ENCODE assay signal across 8 cellular contexts in the genomic region with DNA sequence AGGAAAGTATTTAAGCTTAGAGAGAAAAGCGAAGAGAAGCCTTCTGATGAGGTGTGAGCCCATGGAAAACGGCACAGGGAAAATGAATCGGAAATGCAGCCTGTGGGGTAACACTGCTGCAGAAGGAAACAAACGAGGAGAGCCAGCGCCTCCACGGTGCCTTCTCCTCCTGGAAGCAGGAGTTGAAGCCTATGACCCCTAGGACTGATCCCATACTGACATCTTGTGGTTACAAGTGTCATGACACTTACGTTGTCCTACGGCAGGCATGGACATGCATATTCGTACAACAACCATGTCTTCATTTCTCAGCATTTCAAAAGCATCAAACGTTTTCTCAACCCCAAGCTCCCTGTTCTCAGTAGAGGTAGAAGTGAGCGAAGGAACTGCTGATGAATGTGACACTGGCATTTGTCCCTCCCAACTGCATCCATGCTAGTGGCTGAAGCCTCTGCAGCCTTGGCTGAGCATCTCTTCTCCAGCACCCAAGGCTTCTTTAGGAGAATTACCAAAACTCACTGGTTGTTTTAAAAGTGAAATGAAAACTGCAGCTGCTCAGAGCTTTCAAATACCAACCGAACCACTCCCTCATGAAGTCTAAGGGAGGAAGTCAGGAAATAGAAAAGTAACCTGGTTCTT.
A peak's percentile ranks its signal among the peaks of the same experiment; 100 is the strongest.
DNase-seq lines count a peak whose midpoint lies in the region; ATAC-seq and TF ChIP-seq lines count a peak whose summit lies in the region.

No MANE protein-coding gene starts in this region.

- peaks cover 8% of the 10 kb centered on the region for H3K4me1 Mint-ChIP-seq in activated CD8-positive, alpha-beta T cell treated with anti-CD3 and anti-CD28 coated beads for 36 hours (ENCODE audit: low read depth)
- H3K4me1 Mint-ChIP-seq in nephron progenitor cell, result peaks cover 33% of the 10 kb centered on the region

- DNase-seq in NCI-H526 (lab: John Stamatoyannopoulos, UW), result peak; percentile 68 to 85
- DNase-seq in activated CD8-positive, alpha-beta T cell treated with anti-CD3 and anti-CD28 coated beads for 36 hours, result peak; percentile 40
- peak; percentile 89 for DNase-seq in fibroblast of pulmonary artery (ENCODE audit: low read depth)
- peak; percentile 62 for DNase-seq in nephron progenitor cell

- peak; percentile 81 for ATAC-seq in GM18868 (IDR thresholded peaks at IDR 0.05; ENCODE audit: unreplicated experiment)
- ATAC-seq in HG03439 (IDR thresholded peaks at IDR 0.05; ENCODE audit: unreplicated experiment), result peak; percentile 51
- peak; percentile 91 for ATAC-seq in activated CD8-positive, alpha-beta T cell treated with anti-CD3 and anti-CD28 coated beads for 36 hours
- ATAC-seq in GM21423 (IDR thresholded peaks at IDR 0.05; ENCODE audit: unreplicated experiment), result no peak

- no peaks in the 10 kb centered on the region for H3K9me3 Mint-ChIP-seq in activated CD8-positive, alpha-beta T cell treated with anti-CD3 and anti-CD28 coated beads for 36 hours
- H3K9me3 Mint-ChIP-seq in nephron progenitor cell, result no peaks in the 10 kb centered on the region

- peak overlapping the region; percentile 19; the same call in 1 of the 2 replicates for H3K27ac ChIP-seq in C4-2B

- H3K4me3 Mint-ChIP-seq in activated CD8-positive, alpha-beta T cell treated with anti-CD3 and anti-CD28 coated beads for 36 hours, result no peak overlapping the region
- no peak overlapping the region for H3K4me3 Mint-ChIP-seq in nephron progenitor cell

- POLR2A ChIA-PET in activated CD8-positive, alpha-beta T cell treated with anti-CD3 and anti-CD28 coated beads for 36 hours (lab: Charles Lee), result no interaction called here

- no peaks in the 10 kb centered on the region for H3K27me3 Mint-ChIP-seq in activated CD8-positive, alpha-beta T cell treated with anti-CD3 and anti-CD28 coated beads for 36 hours
- peaks cover 7% of the 10 kb centered on the region for H3K27me3 Mint-ChIP-seq in nephron progenitor cell (ENCODE audit: low read depth, poor library complexity)

- intact Hi-C loops in activated CD8-positive, alpha-beta T cell treated with anti-CD3 and anti-CD28 coated beads for 36 hours (cut with micrococcal nuclease), result no loop called here

- peaks cover 2% of the 10 kb centered on the region for H3K36me3 Mint-ChIP-seq in activated CD8-positive, alpha-beta T cell treated with anti-CD3 and anti-CD28 coated beads for 36 hours (ENCODE audit: low read depth)
- H3K36me3 Mint-ChIP-seq in nephron progenitor cell (ENCODE audit: low read depth), result no peaks in the 10 kb centered on the region

- TF ChIP-seq CTCF in C4-2B (conservative IDR thresholded peaks at IDR 0.05), result peak; percentile 96
- TF ChIP-seq CTCF in activated CD8-positive, alpha-beta T cell treated with anti-CD3 and anti-CD28 coated beads for 36 hours (IDR thresholded peaks at IDR 0.05), result peak; percentile 76
- TF ChIP-seq CTCF in fibroblast of pulmonary artery (IDR thresholded peaks at IDR 0.05; ENCODE audit: low read length, missing control alignments), result peak; percentile 93
- peak; percentile 96 for TF ChIP-seq CTCF in nephron progenitor cell (IDR thresholded peaks at IDR 0.05)

- H3K27ac Mint-ChIP-seq in activated CD8-positive, alpha-beta T cell treated with anti-CD3 and anti-CD28 coated beads for 36 hours, result no peak overlapping the region
- no peak overlapping the region for H3K27ac Mint-ChIP-seq in nephron progenitor cell

- CTCF ChIA-PET in activated CD8-positive, alpha-beta T cell treated with anti-CD3 and anti-CD28 coated beads for 36 hours (lab: Charles Lee), result interaction anchor here (0.5 to 2.4 kb wide), 47 partner anchors 9 to 829 kb away, joined by 3 to 10 read pairs (median 3); no protein-coding TSS in a partner anchor

- no peak overlapping the region for H3K4me3 ChIP-seq in fibroblast of pulmonary artery (replicated peaks; ENCODE audit: low read depth, low read length)
